Comparison of ENCODE assay signal across 7 cellular contexts in genomic region chr12:24948816-24949722, GRCh38. TPM values are rescaled to one million over a fixed set of nuclear protein-coding genes. Genes with fewer than 3 reads are reported as not detected.
A peak's percentile ranks its signal among the peaks of the same experiment; 100 is the strongest.
DNase-seq lines count a peak whose midpoint lies in the region; ATAC-seq and TF ChIP-seq lines count a peak whose summit lies in the region.

TSS of gene BCAT1 (minus strand) at chr12:24949101. CDS start at chr12:24948932, 169 bp downstream.

- H3K27ac ChIP-seq in urinary bladder (ENCODE audit: low read depth) = no peak within 1 kb of the TSS

- in situ Hi-C loops in GM13976 (cut with MboI; ENCODE audit: low sequenced_read_pairs, unreplicated experiment) = no loop called here

- ATAC-seq in HG02759 (IDR thresholded peaks at IDR 0.05; ENCODE audit: unreplicated experiment) = peak; percentile 52

- DNase-seq in GM13976 (ENCODE audit: low spot score) (peak; percentile 60), NCI-H69 (lab: John Stamatoyannopoulos, UW) (peak; percentile 77), glomerular endothelial cell (ENCODE audit: extremely low read depth, low read depth, low spot score) (peak; percentile 22), nucleus accumbens (lab: John Stamatoyannopoulos, UW) (peak in 37 of 56 donors; percentile 6 to 69 (median 20))
- peak; percentile 15 for DNase-seq in activated gamma-delta T cell treated with anti-CD3 and anti-CD28 coated beads, Interleukin-2, amount 50 U/mL, for 16 hours (ENCODE audit: low read depth)

- H3K4me3 ChIP-seq in urinary bladder (ENCODE audit: low read depth, low read length) = peak within 1 kb of the TSS; percentile 44

- peak; percentile 5 for TF ChIP-seq CTCF in GM13976 (IDR thresholded peaks at IDR 0.05; ENCODE audit: borderline replicate concordance, control extremely low read depth, extremely low read depth, insufficient read depth, missing control alignments)

- WGBS in urinary bladder = 6% methylated on average over 48 of the region's 48 CpGs

- H3K4me1 ChIP-seq in urinary bladder (ENCODE audit: insufficient read depth) = no peaks in the 10 kb centered on the region

- no peaks in the 10 kb centered on the region for H3K36me3 ChIP-seq in urinary bladder (ENCODE audit: insufficient read depth)

RNA-seq across cellular contexts. Expression of gene BCAT1, which starts in this region (rescaled TPM):
- total RNA-seq in glomerular endothelial cell (117 and 130 TPM in 2 replicates), urinary bladder (87.3 TPM)
- polyA plus RNA-seq in urinary bladder = 9.4 TPM

Comparison
In these comparisons a context has a peak if more than half of its experiments do, and no peak if none do; other contexts are left out.
1. DNase-seq: peak in every context shown above with its lines; median percentile 77 in NCI-H69; 60 in GM13976; 22 in glomerular endothelial cell; 20 in nucleus accumbens; 15 in activated gamma-delta T cell treated with anti-CD3 and anti-CD28 coated beads, Interleukin-2, amount 50 U/mL, for 16 hours.